ENCODE assay signal across 13 cellular contexts in the genomic region with DNA sequence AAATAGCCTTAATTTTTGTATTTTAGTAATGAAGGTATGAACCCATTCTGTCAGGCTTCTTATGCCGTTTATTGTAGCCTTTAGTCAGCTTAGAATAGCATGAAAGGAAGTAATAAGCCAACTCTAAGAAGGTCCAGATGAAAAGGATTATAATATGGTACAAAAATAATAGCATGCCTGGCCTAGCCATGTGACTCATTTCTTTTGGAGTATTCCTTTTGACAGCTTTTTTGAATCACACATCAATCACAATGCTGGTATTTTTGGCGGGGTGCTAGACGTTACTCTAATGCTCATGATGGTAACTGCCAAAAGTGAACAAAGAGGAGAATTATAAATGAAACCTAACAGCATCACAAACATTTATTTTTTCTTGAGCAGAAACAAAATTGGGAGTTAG. TPM values are rescaled to one million over a fixed set of nuclear protein-coding genes. Genes with fewer than 3 reads are reported as not detected.
DNase-seq lines count a peak whose midpoint lies in the region; ATAC-seq, FAIRE-seq and TF ChIP-seq lines count a peak whose summit lies in the region.
"Had no signal": no experiment of that assay in that cellular context is flagged by ENCODE, and none has a peak within 500 bp of the region (broad histone marks: within the 10 kb centered on the region; RNA-seq: fewer than 3 reads in every experiment).

No MANE protein-coding gene starts in this region.

- no peak for ATAC-seq in HG03159 (IDR thresholded peaks at IDR 0.05; ENCODE audit: unreplicated experiment)
- ATAC-seq: activated naive CD4-positive, alpha-beta T cell treated with anti-CD3 and anti-CD28 coated beads, Interleukin-2, amount 50 U/mL, for 72 hours had no signal

- H3K9ac ChIP-seq in keratinocyte (ENCODE audit: control insufficient read depth, extremely low read depth, insufficient read depth, low read length): no peak overlapping the region

- peaks cover 83% of the 10 kb centered on the region for H3K79me2 ChIP-seq in keratinocyte (ENCODE audit: control insufficient read depth, insufficient read depth, low read length)

- H3K9me1 ChIP-seq in keratinocyte (ENCODE audit: control insufficient read depth, extremely low read depth, insufficient read depth, low read length): peaks cover 10% of the 10 kb centered on the region

- H3K27me3 ChIP-seq in ascending aorta: no peaks in the 10 kb centered on the region
- no peaks in the 10 kb centered on the region for H3K27me3 ChIP-seq in keratinocyte (ENCODE audit: control insufficient read depth, extremely low read depth, insufficient read depth, low read length)
- H3K27me3 ChIP-seq: stomach had no signal

- TF ChIP-seq CTCF in ascending aorta (IDR thresholded peaks at IDR 0.05) (no peak), keratinocyte (optimal IDR thresholded peaks at IDR 0.05 in 1 of 3, IDR thresholded peaks at IDR 0.05 in 1 of 3, conservative IDR thresholded peaks at IDR 0.05 in 1 of 3; ENCODE audit: extremely low read depth in 1 of 3, insufficient read depth in 2 of 3, low read length in 3 of 3) (no peak)

- H3K4me1 ChIP-seq in ascending aorta (peaks cover 0 to 29% of the 10 kb centered on the region in 2 donors), keratinocyte (ENCODE audit: control insufficient read depth, extremely low read depth, insufficient read depth, low read length) (peaks cover 13% of the 10 kb centered on the region)

- no peak overlapping the region for H2AFZ ChIP-seq in keratinocyte (ENCODE audit: control insufficient read depth, low read length)

- peak; percentile 67 for FAIRE-seq in keratinocyte (lab: Jason Lieb, UNC)

- H3K36me3 ChIP-seq in ascending aorta (peaks cover 0 to 4% of the 10 kb centered on the region in 2 donors), keratinocyte (ENCODE audit: control insufficient read depth in 2 of 2, extremely low read depth in 1 of 2, insufficient read depth in 2 of 2, low read length in 2 of 2) (peaks cover 0 to 3% of the 10 kb centered on the region in 2 experiments)
- H3K36me3 ChIP-seq: stomach had no signal

- no peak overlapping the region for H3K4me3 ChIP-seq in ascending aorta
- no peak overlapping the region for H3K4me3 ChIP-seq in keratinocyte (ENCODE audit: control insufficient read depth in 2 of 3, extremely low read depth in 1 of 3, insufficient read depth in 2 of 3, low read depth in 1 of 3, low read length in 3 of 3)
- H3K4me3 ChIP-seq: stomach had no signal

- H3K4me2 ChIP-seq in keratinocyte (ENCODE audit: control insufficient read depth, extremely low read depth, insufficient read depth, low read depth, low read length): no peak overlapping the region

- H3K9me3 ChIP-seq in ascending aorta: no peaks in the 10 kb centered on the region
- no peaks in the 10 kb centered on the region for H3K9me3 ChIP-seq in keratinocyte (ENCODE audit: control insufficient read depth, low read depth, low read length)
- H3K9me3 ChIP-seq: stomach had no signal

- DNase-seq in LHCN-M2 (ENCODE audit: low read depth) (peak; percentile 46), ascending aorta (ENCODE audit: low spot score in 2 of 2) (no peak), keratinocyte (ENCODE audit: low read depth, low spot score) (no peak), dedifferentiated amniotic fluid mesenchymal stem cell (ENCODE audit: extremely low spot score) (no peak), cerebellum (ENCODE audit: low spot score) (no peak)
- DNase-seq: activated T-cell treated with anti-CD3 and anti-CD28 coated beads, Interleukin-2, amount 50 U/mL, for 1 hour; DMS79; NCI-H2029; NCI-H526; stomach had no signal

- intact Hi-C loops in ascending aorta (cut with DNase I): no loop called here

- dilution Hi-C loops in keratinocyte (cut with MboI; ENCODE audit: extremely low pct_ligation_motif_present, low sequenced_read_pairs): no loop called here

- peak overlapping the region; percentile 48 to 74 for H3K27ac ChIP-seq in ascending aorta
- no peak overlapping the region for H3K27ac ChIP-seq in keratinocyte (ENCODE audit: control insufficient read depth, insufficient read depth, low read length)
- H3K27ac ChIP-seq in temporal lobe (ENCODE audit: low read depth, low read length): peak overlapping the region; percentile 77

- H4K20me1 ChIP-seq in keratinocyte (ENCODE audit: control insufficient read depth, extremely low read depth, insufficient read depth, low read length): no peaks in the 10 kb centered on the region

RNA-seq across cellular contexts. Expression of a gene that starts 19.9 kb away (rescaled TPM):
- total RNA-seq in LHCN-M2 (2014; rRNA removed) (11.6 and 12.2 TPM in 2 replicates), ascending aorta (12.0 TPM), temporal lobe (88.3 TPM), cerebellum (74.9 TPM)
- polyA plus RNA-seq in LHCN-M2 (2012): 2.9 TPM
- polyA plus RNA-seq in keratinocyte: 38.6 to 62.7 TPM (median 38.9 TPM) in 3 replicates
- 28.4 TPM for polyA plus RNA-seq in keratinocyte (2011; ENCODE audit: low read depth)
- 26.1 and 46.9 TPM in 2 replicates for polyA plus RNA-seq in keratinocyte (2011; cell fraction: cytosol; rRNA removed)
- 69.8 and 89.4 TPM in 2 replicates for polyA plus RNA-seq in keratinocyte (2011; cell fraction: nucleus; rRNA removed)
- 24.4 and 38.3 TPM in 2 replicates for polyA plus RNA-seq in keratinocyte (2012; ENCODE audit: low replicate concordance)
- polyA minus RNA-seq in keratinocyte: 11.4 to 54.5 TPM (median 21.6 TPM) in 3 replicates
- 24.7 TPM for polyA minus RNA-seq in keratinocyte (2011; cell fraction: cytosol; rRNA and poly(A)+ RNA removed)
- polyA minus RNA-seq in keratinocyte (2011; cell fraction: nucleus; rRNA and poly(A)+ RNA removed): 42.3 and 92.3 TPM in 2 replicates
